In genomic region chr18:63253018-63253417, GRCh38 we compare ENCODE assay signal across 17 cellular contexts.
DNase-seq lines count a peak whose midpoint lies in the region; ATAC-seq, FAIRE-seq and TF ChIP-seq lines count a peak whose summit lies in the region.
"Had no signal": no experiment of that assay in that cellular context is flagged by ENCODE, and none has a peak within 500 bp of the region (broad histone marks: within the 10 kb centered on the region; RNA-seq: fewer than 3 reads in every experiment).

No MANE protein-coding gene starts in this region.

- H3K4me2 ChIP-seq in SK-N-SH (peak overlapping the region; percentile 18; the same call in 1 of the 2 replicates), keratinocyte (ENCODE audit: control insufficient read depth, extremely low read depth, insufficient read depth, low read depth, low read length) (no peak overlapping the region), skeletal muscle satellite cell (ENCODE audit: low read length) (peak overlapping the region; percentile 57)

- H3K27ac ChIP-seq in CD4-positive, alpha-beta memory T cell (ENCODE audit: low read depth, low read length) = peak overlapping the region; percentile 4
- H3K27ac ChIP-seq in SK-N-SH (ENCODE audit: low read depth in 2 of 2, low read length in 1 of 2) (peak overlapping the region; percentile 50 to 58; a peak in 3 of 4 replicates), keratinocyte (ENCODE audit: control insufficient read depth, insufficient read depth, low read length) (no peak overlapping the region), prostate gland (no peak overlapping the region)
- H3K27ac ChIP-seq: foreskin keratinocyte had no signal

- H3K27me3 ChIP-seq in CD4-positive, alpha-beta memory T cell (ENCODE audit: insufficient read depth, low read length) = no peaks in the 10 kb centered on the region
- no peaks in the 10 kb centered on the region for H3K27me3 ChIP-seq in SK-N-SH (ENCODE audit: insufficient read depth)
- H3K27me3 ChIP-seq in keratinocyte (ENCODE audit: control insufficient read depth, extremely low read depth, insufficient read depth, low read length) = peaks cover 3% of the 10 kb centered on the region
- no peaks in the 10 kb centered on the region for H3K27me3 ChIP-seq in skeletal muscle satellite cell (ENCODE audit: control insufficient read depth, insufficient read depth, low read length)
- no peaks in the 10 kb centered on the region for H3K27me3 ChIP-seq in prostate gland (replicated peaks; ENCODE audit: insufficient read depth)

- H3K4me3 ChIP-seq in CD4-positive, alpha-beta memory T cell (ENCODE audit: low read length in 2 of 2) = no peak overlapping the region
- H3K4me3 ChIP-seq in SK-N-SH (ENCODE audit: low read depth in 2 of 2, low read length in 1 of 2) (no peak overlapping the region), keratinocyte (ENCODE audit: control insufficient read depth in 2 of 3, extremely low read depth in 1 of 3, insufficient read depth in 2 of 3, low read depth in 1 of 3, low read length in 3 of 3) (no peak overlapping the region), skeletal muscle satellite cell (ENCODE audit: low read length) (no peak overlapping the region), prostate gland (no peak overlapping the region)

- TF ChIP-seq POLR2A in prostate gland (IDR thresholded peaks at IDR 0.05) = no peak

- H3K36me3 ChIP-seq in CD4-positive, alpha-beta memory T cell (ENCODE audit: insufficient read depth, low read length) = peaks cover 4% of the 10 kb centered on the region
- H3K36me3 ChIP-seq in SK-N-SH (replicated peaks in 1 of 2; ENCODE audit: control insufficient read depth in 1 of 2, insufficient read depth in 2 of 2, low read length in 1 of 2) = no peaks in the 10 kb centered on the region
- no peaks in the 10 kb centered on the region for H3K36me3 ChIP-seq in keratinocyte (ENCODE audit: control insufficient read depth in 2 of 2, extremely low read depth in 1 of 2, insufficient read depth in 2 of 2, low read length in 2 of 2)
- H3K36me3 ChIP-seq in skeletal muscle satellite cell (ENCODE audit: insufficient read depth, low read length) = no peaks in the 10 kb centered on the region
- no peaks in the 10 kb centered on the region for H3K36me3 ChIP-seq in prostate gland

- no peaks in the 10 kb centered on the region for H3K27me3 Mint-ChIP-seq in CD4-positive, alpha-beta memory T cell
- H3K27me3 Mint-ChIP-seq in immature natural killer cell (ENCODE audit: low read depth in 3 of 3) = no peaks in the 10 kb centered on the region
- H3K27me3 Mint-ChIP-seq: IgD-negative memory B cell had no signal

- peak overlapping the region in 3 of 7 donors; percentile 64 to 81 (median 75) for H3K27ac Mint-ChIP-seq in CD4-positive, alpha-beta memory T cell
- H3K27ac Mint-ChIP-seq in immature natural killer cell = peak overlapping the region in 2 of 6 donors; percentile 4 to 23

- no peak for TF ChIP-seq CTCF in SK-N-SH (IDR thresholded peaks at IDR 0.05)
- no peak for TF ChIP-seq CTCF in keratinocyte (optimal IDR thresholded peaks at IDR 0.05 in 1 of 3, IDR thresholded peaks at IDR 0.05 in 1 of 3, conservative IDR thresholded peaks at IDR 0.05 in 1 of 3; ENCODE audit: extremely low read depth in 1 of 3, insufficient read depth in 2 of 3, low read length in 3 of 3)
- no peak for TF ChIP-seq CTCF in prostate gland (IDR thresholded peaks at IDR 0.05)

- H4K20me1 ChIP-seq in SK-N-SH (ENCODE audit: insufficient read depth) = no peaks in the 10 kb centered on the region
- H4K20me1 ChIP-seq in keratinocyte (ENCODE audit: control insufficient read depth, extremely low read depth, insufficient read depth, low read length) = no peaks in the 10 kb centered on the region

- H3K4me1 Mint-ChIP-seq in CD4-positive, alpha-beta memory T cell = peaks cover 58 to 87% (median 69%) of the 10 kb centered on the region in 4 donors
- H3K4me1 Mint-ChIP-seq in immature natural killer cell = peaks cover 50 to 65% of the 10 kb centered on the region in 2 donors

- H3K9me1 ChIP-seq in keratinocyte (ENCODE audit: control insufficient read depth, extremely low read depth, insufficient read depth, low read length) = no peaks in the 10 kb centered on the region

- 89% methylated on average over 6 of the region's 6 CpGs for WGBS in SK-N-SH (ENCODE audit: low lambda C conversion rate)
- 14% methylated on average over 6 of the region's 6 CpGs for WGBS in prostate gland

- no peak for ATAC-seq in left cardiac atrium
- ATAC-seq: foreskin keratinocyte had no signal

- H2AFZ ChIP-seq in SK-N-SH (ENCODE audit: low read depth) (no peak overlapping the region), keratinocyte (ENCODE audit: control insufficient read depth, low read length) (peak overlapping the region; percentile 14)

- peaks cover 0 to 2% (median 0%) of the 10 kb centered on the region in 8 donors for H3K9me3 Mint-ChIP-seq in CD4-positive, alpha-beta memory T cell
- H3K9me3 Mint-ChIP-seq in immature natural killer cell = no peaks in the 10 kb centered on the region

- no peaks in the 10 kb centered on the region for H3K9me2 ChIP-seq in SK-N-SH

- dilution Hi-C loops in keratinocyte (cut with MboI; ENCODE audit: extremely low pct_ligation_motif_present, low sequenced_read_pairs) = no loop called here

- H3K9me3 ChIP-seq in CD4-positive, alpha-beta memory T cell (ENCODE audit: control insufficient read depth in 1 of 2, low read length in 2 of 2) = no peaks in the 10 kb centered on the region
- H3K9me3 ChIP-seq in SK-N-SH (no peaks in the 10 kb centered on the region), keratinocyte (ENCODE audit: control insufficient read depth, low read depth, low read length) (no peaks in the 10 kb centered on the region), skeletal muscle satellite cell (replicated peaks; ENCODE audit: low read length) (no peaks in the 10 kb centered on the region), prostate gland (no peaks in the 10 kb centered on the region)

- CTCF ChIA-PET in CD4-positive, alpha-beta memory T cell (lab: Charles Lee; ENCODE audit: partially characterized antibody) = interaction anchor here (1.4 kb wide), 1 partner anchor 119 kb away, joined by 3 read pairs; no protein-coding TSS in a partner anchor
- CTCF ChIA-PET in SK-N-SH (lab: Yijun Ruan, JAX) = no interaction called here

- H3K4me1 ChIP-seq in CD4-positive, alpha-beta memory T cell (ENCODE audit: insufficient read depth, low read length) = peaks cover 74% of the 10 kb centered on the region
- H3K4me1 ChIP-seq in SK-N-SH (ENCODE audit: control insufficient read depth in 1 of 2, insufficient read depth in 2 of 2, low read depth in 1 of 2, low read length in 1 of 2) (peaks cover 5 to 7% of the 10 kb centered on the region in 2 experiments; a peak in 2 of 4 replicates), keratinocyte (ENCODE audit: control insufficient read depth, extremely low read depth, insufficient read depth, low read length) (no peaks in the 10 kb centered on the region), skeletal muscle satellite cell (ENCODE audit: control insufficient read depth, insufficient read depth, low read length) (peaks cover 12% of the 10 kb centered on the region), prostate gland (replicated peaks) (peaks cover 4% of the 10 kb centered on the region)
- H3K4me1 ChIP-seq: foreskin keratinocyte had no signal

- peaks cover 49 to 67% of the 10 kb centered on the region in 2 donors for H3K36me3 Mint-ChIP-seq in CD4-positive, alpha-beta memory T cell
- H3K36me3 Mint-ChIP-seq in immature natural killer cell = peaks cover 0 to 6% (median 4%) of the 10 kb centered on the region in 3 donors

- intact Hi-C loops in CD4-positive, alpha-beta memory T cell (cut with micrococcal nuclease) = loop anchor here (2.0 kb wide), 1 partner anchor 16 kb away; no protein-coding TSS in a partner anchor
- intact Hi-C loops in prostate gland (cut with DNase I) = no loop called here
- intact Hi-C loops in left cardiac atrium (cut with DNase I) = no loop called here

- no peak for TF ChIP-seq EP300 in SK-N-SH (IDR thresholded peaks at IDR 0.05; ENCODE audit: borderline replicate concordance in 1 of 2, low read depth in 1 of 2, low read length in 1 of 2)

- no peak overlapping the region for H3K9ac ChIP-seq in SK-N-SH
- H3K9ac ChIP-seq in keratinocyte (ENCODE audit: control insufficient read depth, extremely low read depth, insufficient read depth, low read length) = no peak overlapping the region
- no peak overlapping the region for H3K9ac ChIP-seq in skeletal muscle satellite cell (ENCODE audit: low read depth, low read length)

- no peak for TF ChIP-seq RAD21 in SK-N-SH (IDR thresholded peaks at IDR 0.05; ENCODE audit: low read length)

- H3K79me2 ChIP-seq in SK-N-SH (ENCODE audit: insufficient read depth) = no peaks in the 10 kb centered on the region
- H3K79me2 ChIP-seq in keratinocyte (ENCODE audit: control insufficient read depth, insufficient read depth, low read length) = no peaks in the 10 kb centered on the region

- peak overlapping the region in 4 of 8 donors; percentile 25 to 83 (median 72) for H3K4me3 Mint-ChIP-seq in CD4-positive, alpha-beta memory T cell
- no peak overlapping the region for H3K4me3 Mint-ChIP-seq in immature natural killer cell
- H3K4me3 Mint-ChIP-seq: neural crest cell had no signal

- H3F3A ChIP-seq in SK-N-SH (replicated peaks; ENCODE audit: insufficient read depth) = no peaks in the 10 kb centered on the region

- no peak for DNase-seq in CD4-positive, alpha-beta memory T cell
- no peak for DNase-seq in SK-N-SH
- DNase-seq in keratinocyte (ENCODE audit: low read depth, low spot score) = no peak
- DNase-seq in prostate gland (ENCODE audit: low spot score) = no peak
- no peak for DNase-seq in occipital lobe (lab: John Stamatoyannopoulos, UW)
- no peak for DNase-seq in left cardiac atrium
- DNase-seq in immature natural killer cell = no peak
- DNase-seq: activated CD8-positive, alpha-beta memory T cell treated with anti-CD3 and anti-CD28 coated beads, Interleukin-2, amount 50 U/mL, for 4 hours; C1 segment of cervical spinal cord; GDM1; kidney; NCI-H1694; NCI-H524 treated with DMSO at 0.1 percent for 48 hours had no signal

- POLR2A ChIA-PET in CD4-positive, alpha-beta memory T cell (lab: Charles Lee; ENCODE audit: partially characterized antibody) = no interaction called here
- POLR2A ChIA-PET in SK-N-SH (lab: Yijun Ruan, JAX) = no interaction called here

- FAIRE-seq in keratinocyte (lab: Jason Lieb, UNC) = no peak
- FAIRE-seq: kidney had no signal

TF ChIP-seq in SK-N-SH, 30 proteins besides CTCF, POLR2A, EP300 and RAD21 (continues in another document):
- TF ChIP-seq SMC3 (IDR thresholded peaks at IDR 0.05; ENCODE audit: low read depth, low read length) = no peak
- TF ChIP-seq MAX (IDR thresholded peaks at IDR 0.05; ENCODE audit: low read depth) = no peak
- no peak for TF ChIP-seq JUND (IDR thresholded peaks at IDR 0.05)
- TF ChIP-seq SIN3A (IDR thresholded peaks at IDR 0.05; ENCODE audit: borderline replicate concordance, low read depth, low read length) = no peak

Comparison
In these comparisons a context has a peak if more than half of its experiments do, and no peak if none do; other contexts are left out.
1. H3K27ac ChIP-seq: peak in CD4-positive, alpha-beta memory T cell (single experiment) and SK-N-SH (2 of 2); none in keratinocyte (single experiment) and prostate gland (0 of 2).